18 cellular contexts compared by ENCODE assay signal in genomic region chr20:36261389-36262105, GRCh38.
"Had no signal": no experiment of that assay in that cellular context is flagged by ENCODE, and none has a peak within 500 bp of the region (broad histone marks: within the 10 kb centered on the region; RNA-seq: fewer than 3 reads in every experiment).

No MANE protein-coding gene starts in this region.

- FAIRE-seq: endometrium, kidney had no signal

- H3K4me1 ChIP-seq: body of pancreas, heart right ventricle, lower lobe of right lung had no signal

- DNase-seq: activated CD4-positive, alpha-beta memory T cell treated with anti-CD3 and anti-CD28 coated beads for 36 hours; activated CD4-positive, alpha-beta T cell treated with anti-CD3 and anti-CD28 coated beads for 48 hours; activated effector memory CD4-positive, alpha-beta T cell treated with anti-CD3 and anti-CD28 coated beads, Interleukin-2, amount 50 U/mL, for 16 hours; activated naive CD4-positive, alpha-beta T cell treated with anti-CD3 and anti-CD28 coated beads, Interleukin-2, amount 10 ng/mL, durations not matched to agents 7 days and 5 days; anterior cingulate cortex; body of pancreas; effector CD4-positive, alpha-beta T cell; heart right ventricle; kidney; lower lobe of right lung; naive thymus-derived CD8-positive, alpha-beta T cell; retina; stimulated activated CD4-positive, alpha-beta T cell treated with anti-CD3 and anti-CD28 coated beads, Interleukin-4, amount 100 ng/mL, for 24 hours; stimulated activated naive CD4-positive, alpha-beta T cell treated with Interleukin-2 at 50 U/mL for 16 hours had no signal

- H3K9me3 ChIP-seq: body of pancreas, heart right ventricle, lower lobe of right lung had no signal

- H3K4me3 Mint-ChIP-seq: activated CD4-positive, alpha-beta memory T cell treated with anti-CD3 and anti-CD28 coated beads for 36 hours; activated naive CD4-positive, alpha-beta T cell treated with anti-CD3 and anti-CD28 coated beads, Interleukin-2, amount 10 ng/mL, durations not matched to agents 7 days and 5 days; naive thymus-derived CD8-positive, alpha-beta T cell; neural progenitor cell had no signal

- H3K9me3 Mint-ChIP-seq: activated CD4-positive, alpha-beta memory T cell treated with anti-CD3 and anti-CD28 coated beads for 36 hours; activated naive CD4-positive, alpha-beta T cell treated with anti-CD3 and anti-CD28 coated beads, Interleukin-2, amount 10 ng/mL, durations not matched to agents 7 days and 5 days; naive thymus-derived CD8-positive, alpha-beta T cell; neural progenitor cell had no signal

- H2AFZ ChIP-seq: neural progenitor cell had no signal

- H3K4me2 ChIP-seq: neural progenitor cell had no signal

- H3K36me3 Mint-ChIP-seq: activated CD4-positive, alpha-beta memory T cell treated with anti-CD3 and anti-CD28 coated beads for 36 hours; activated naive CD4-positive, alpha-beta T cell treated with anti-CD3 and anti-CD28 coated beads, Interleukin-2, amount 10 ng/mL, durations not matched to agents 7 days and 5 days had no signal

- H3K27ac ChIP-seq: body of pancreas, cardiac muscle cell, heart right ventricle, lower lobe of right lung, neural progenitor cell had no signal

- ATAC-seq: body of pancreas; heart right ventricle; lower lobe of right lung; naive thymus-derived CD8-positive, alpha-beta T cell had no signal

- H3K27me3 ChIP-seq: body of pancreas, cardiac muscle cell, neural progenitor cell had no signal

- H3K27me3 Mint-ChIP-seq: activated CD4-positive, alpha-beta memory T cell treated with anti-CD3 and anti-CD28 coated beads for 36 hours; activated naive CD4-positive, alpha-beta T cell treated with anti-CD3 and anti-CD28 coated beads, Interleukin-2, amount 10 ng/mL, durations not matched to agents 7 days and 5 days; naive thymus-derived CD8-positive, alpha-beta T cell had no signal

- H3K4me3 ChIP-seq: body of pancreas, cardiac muscle cell, heart right ventricle, lower lobe of right lung, neural progenitor cell had no signal

- H3K4me1 Mint-ChIP-seq: activated naive CD4-positive, alpha-beta T cell treated with anti-CD3 and anti-CD28 coated beads, Interleukin-2, amount 10 ng/mL, durations not matched to agents 7 days and 5 days; naive thymus-derived CD8-positive, alpha-beta T cell had no signal

- H3K9ac ChIP-seq: neural progenitor cell had no signal

- H3K27ac Mint-ChIP-seq: activated CD4-positive, alpha-beta memory T cell treated with anti-CD3 and anti-CD28 coated beads for 36 hours; activated naive CD4-positive, alpha-beta T cell treated with anti-CD3 and anti-CD28 coated beads, Interleukin-2, amount 10 ng/mL, durations not matched to agents 7 days and 5 days; naive thymus-derived CD8-positive, alpha-beta T cell; neural progenitor cell; progenitor cell of endocrine pancreas had no signal

- H3K36me3 ChIP-seq: neural progenitor cell had no signal
